10 cellular contexts compared by ENCODE assay signal in the genomic region with DNA sequence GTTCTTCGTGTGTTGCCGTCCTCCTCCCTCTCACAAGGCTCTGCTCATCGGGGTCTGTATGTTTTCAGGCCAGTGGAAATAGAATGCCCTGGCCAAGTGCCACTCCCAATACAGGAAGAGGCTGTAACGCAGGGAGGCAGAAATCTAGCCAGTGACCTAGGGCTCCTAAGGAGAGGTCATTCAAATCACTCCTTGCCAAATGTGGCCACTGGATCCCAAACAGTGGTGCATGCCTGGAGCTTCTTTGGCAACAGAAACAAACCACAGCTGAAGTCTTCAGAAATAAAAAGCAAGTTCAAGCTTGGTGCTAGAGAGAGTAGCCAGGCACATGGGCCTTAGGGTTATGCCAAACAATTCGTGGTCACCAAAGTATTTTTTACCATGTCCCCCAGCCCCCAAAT.
DNase-seq lines count a peak whose midpoint lies in the region; ATAC-seq and TF ChIP-seq lines count a peak whose summit lies in the region.
"Had no signal": no experiment of that assay in that cellular context is flagged by ENCODE, and none has a peak within 500 bp of the region (broad histone marks: within the 10 kb centered on the region; RNA-seq: fewer than 3 reads in every experiment).

No MANE protein-coding gene starts in this region.

- no peak overlapping the region for H2BK5ac ChIP-seq in mesendoderm (ENCODE audit: low read length)

- H3K4ac ChIP-seq in mesendoderm (ENCODE audit: low read depth, low read length) = no peak overlapping the region

- TF ChIP-seq CTCF in fibroblast of lung (conservative IDR thresholded peaks at IDR 0.05 in 1 of 2, IDR thresholded peaks at IDR 0.05 in 1 of 2; ENCODE audit: low read depth in 1 of 2, low read length in 2 of 2) (no peak), nephron progenitor cell (IDR thresholded peaks at IDR 0.05) (no peak), vagina (IDR thresholded peaks at IDR 0.05) (no peak)

- no peak overlapping the region for H3K4me3 ChIP-seq in fibroblast of lung (replicated peaks in 1 of 4; ENCODE audit: control extremely low read depth in 1 of 4, insufficient read depth in 1 of 4, low read depth in 3 of 4, low read length in 4 of 4)
- H3K4me3 ChIP-seq in vagina = no peak overlapping the region
- no peak overlapping the region for H3K4me3 ChIP-seq in mesendoderm (ENCODE audit: low read length)

- peaks cover 26% of the 10 kb centered on the region for H3K36me3 Mint-ChIP-seq in nephron progenitor cell (ENCODE audit: low read depth)

- TF ChIP-seq POLR2A in vagina (IDR thresholded peaks at IDR 0.05) = no peak

- H3K9me3 ChIP-seq in fibroblast of lung (ENCODE audit: control insufficient read depth, insufficient read depth, low read depth, low read length) (no peaks in the 10 kb centered on the region), vagina (no peaks in the 10 kb centered on the region)

- no peaks in the 10 kb centered on the region for H3K27me3 Mint-ChIP-seq in nephron progenitor cell (ENCODE audit: low read depth, poor library complexity)
- H3K27me3 Mint-ChIP-seq: IgD-negative memory B cell had no signal

- H3K36me3 ChIP-seq in fibroblast of lung (ENCODE audit: control insufficient read depth, insufficient read depth, low read length) = no peaks in the 10 kb centered on the region
- H3K36me3 ChIP-seq in vagina = peaks cover 0 to 12% of the 10 kb centered on the region in 2 donors
- no peaks in the 10 kb centered on the region for H3K36me3 ChIP-seq in mesendoderm (ENCODE audit: control insufficient read depth, insufficient read depth, low read length)

- H4K5ac ChIP-seq in mesendoderm (ENCODE audit: low read length) = no peak overlapping the region

- no peak overlapping the region for H3K4me3 Mint-ChIP-seq in nephron progenitor cell

- H4K20me1 ChIP-seq in fibroblast of lung (ENCODE audit: control insufficient read depth, extremely low read depth, insufficient read depth, low read length) = no peaks in the 10 kb centered on the region

- no peak overlapping the region for H3K18ac ChIP-seq in mesendoderm (ENCODE audit: low read length)

- peaks cover 68% of the 10 kb centered on the region for H3K4me1 ChIP-seq in fibroblast of lung (ENCODE audit: control insufficient read depth, extremely low read depth, insufficient read depth, low read length)
- peaks cover 76% of the 10 kb centered on the region for H3K4me1 ChIP-seq in vagina
- H3K4me1 ChIP-seq in mesendoderm (ENCODE audit: control insufficient read depth, low read depth, low read length) = no peaks in the 10 kb centered on the region

- no peak overlapping the region for H2BK120ac ChIP-seq in mesendoderm (ENCODE audit: low read depth, low read length)

- H3K4me1 Mint-ChIP-seq in nephron progenitor cell = peaks cover 62% of the 10 kb centered on the region

- intact Hi-C loops in Right ventricle myocardium inferior (cut with DNase I) (loop anchor here (2.0 to 5.0 kb wide), 2 partner anchors 59 to 140 kb away; no protein-coding TSS in a partner anchor), cardiac septum (cut with DNase I) (loop anchor here (5.0 kb wide), 1 partner anchor 65 kb away; no protein-coding TSS in a partner anchor), vagina (cut with DNase I) (no loop called here)

- H3K9me3 Mint-ChIP-seq in nephron progenitor cell = no peaks in the 10 kb centered on the region
- H3K9me3 Mint-ChIP-seq: IgD-negative memory B cell had no signal

- H3K27me3 ChIP-seq in fibroblast of lung (ENCODE audit: control insufficient read depth, insufficient read depth, low read length) (no peaks in the 10 kb centered on the region), vagina (no peaks in the 10 kb centered on the region), mesendoderm (ENCODE audit: insufficient read depth, low read length, poor library complexity) (no peaks in the 10 kb centered on the region)

- H4K8ac ChIP-seq in mesendoderm (ENCODE audit: low read depth, low read length) = no peak overlapping the region

- peak overlapping the region; percentile 48 for H3K4me2 ChIP-seq in fibroblast of lung (ENCODE audit: extremely low read depth, insufficient read depth, low read length)
- no peak overlapping the region for H3K4me2 ChIP-seq in mesendoderm (ENCODE audit: low read length)

- no peak overlapping the region for H2BK15ac ChIP-seq in mesendoderm (replicated peaks; ENCODE audit: low read depth)

- no CpG with 5 or more reads among the region's 5 CpGs for WGBS in mesendoderm (ENCODE audit: extremely low coverage, insufficient coverage, low lambda C conversion rate)

- no peaks in the 10 kb centered on the region for H3K79me1 ChIP-seq in mesendoderm (ENCODE audit: low read length)

- H3K56ac ChIP-seq in mesendoderm (ENCODE audit: low read length) = no peak overlapping the region

- DNase-seq in Right ventricle myocardium inferior (ENCODE audit: missing footprints) (no peak), cardiac septum (ENCODE audit: low spot score) (no peak), fibroblast of lung (ENCODE audit: low read depth in 2 of 2) (peak; percentile 81 to 89), nephron progenitor cell (no peak), vagina (ENCODE audit: extremely low spot score in 2 of 2) (no peak), nucleus accumbens (lab: John Stamatoyannopoulos, UW) (no peak), mesendoderm (no peak)
- DNase-seq in stimulated activated naive CD4-positive, alpha-beta T cell (lab: John Stamatoyannopoulos, UW) = no peak
- DNase-seq: NCI-H2171 had no signal

- peak; percentile 66 for ATAC-seq in Right ventricle myocardium inferior

- H3K23ac ChIP-seq in mesendoderm (ENCODE audit: low read length) = no peak overlapping the region

- H3K27ac ChIP-seq in fibroblast of lung (ENCODE audit: insufficient read depth, low read length) (peak overlapping the region; percentile 53), vagina (peak overlapping the region; percentile 90), mesendoderm (ENCODE audit: low read depth, low read length) (no peak overlapping the region)

- peak overlapping the region; percentile 92 for H3K27ac Mint-ChIP-seq in nephron progenitor cell
- H3K27ac Mint-ChIP-seq: IgD-negative memory B cell had no signal

- no peaks in the 10 kb centered on the region for H3K79me2 ChIP-seq in fibroblast of lung (ENCODE audit: control insufficient read depth, insufficient read depth, low read length)
- H3K79me2 ChIP-seq in mesendoderm (ENCODE audit: control insufficient read depth, insufficient read depth, low read length) = no peaks in the 10 kb centered on the region

- H2AK5ac ChIP-seq in mesendoderm (ENCODE audit: low read length) = no peak overlapping the region

- H3K9ac ChIP-seq in fibroblast of lung (ENCODE audit: insufficient read depth, low read length) = no peak overlapping the region
- H3K9ac ChIP-seq in mesendoderm (ENCODE audit: low read length) = no peak overlapping the region

- H2AFZ ChIP-seq in fibroblast of lung (ENCODE audit: low read length) = no peak overlapping the region

Comparison
In these comparisons a context has a peak if more than half of its experiments do, and no peak if none do; other contexts are left out.
1. DNase-seq: peak in fibroblast of lung (2 of 2); none in Right ventricle myocardium inferior (single experiment), cardiac septum (single experiment), nephron progenitor cell (single experiment), vagina (0 of 2), stimulated activated naive CD4-positive, alpha-beta T cell (0 of 6), nucleus accumbens (0 of 56) and mesendoderm (single experiment).